In the genomic region with DNA sequence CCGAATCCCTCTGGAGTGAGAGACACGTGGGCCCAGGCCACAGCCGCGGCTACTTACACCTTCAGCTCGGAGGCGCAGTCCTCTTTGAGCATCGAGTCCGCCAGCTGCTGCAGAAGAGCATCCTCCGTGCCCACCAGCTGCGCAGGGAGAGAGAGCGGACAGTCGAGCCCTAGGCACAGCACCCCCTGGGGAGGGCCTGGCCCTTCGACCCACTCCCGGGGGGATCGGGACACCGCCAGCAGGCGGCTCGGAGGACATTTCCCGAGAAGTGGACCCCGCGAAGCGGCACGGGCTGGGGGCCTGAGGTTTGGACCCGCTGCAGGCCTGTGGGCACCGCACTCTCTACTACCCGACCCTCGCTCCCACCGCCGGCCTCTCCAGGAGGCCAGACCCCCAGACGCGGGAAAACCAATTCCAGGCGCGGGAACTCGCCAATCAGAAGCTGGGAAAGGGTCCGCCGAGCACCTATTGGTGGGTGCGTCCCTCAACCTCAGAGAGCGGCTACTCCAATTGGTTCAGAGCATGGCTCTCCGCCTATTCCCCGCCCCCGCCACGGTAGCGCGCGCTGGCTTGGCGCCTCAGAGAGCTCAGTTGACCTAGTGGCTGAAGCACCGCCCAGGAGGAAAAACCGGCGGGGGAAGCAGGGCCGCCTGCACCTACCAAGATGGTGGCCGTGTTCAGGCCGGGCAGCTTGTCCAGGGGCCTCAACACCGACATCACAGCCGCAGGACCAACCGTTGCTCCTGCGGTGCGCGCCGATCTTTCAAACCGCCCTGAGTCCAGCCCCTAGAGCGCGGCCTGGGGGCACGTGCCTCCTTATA, we compare ENCODE assay signal across 1 cellular context.
TF ChIP-seq lines count a peak whose summit lies in the region.

A gene with protein sequence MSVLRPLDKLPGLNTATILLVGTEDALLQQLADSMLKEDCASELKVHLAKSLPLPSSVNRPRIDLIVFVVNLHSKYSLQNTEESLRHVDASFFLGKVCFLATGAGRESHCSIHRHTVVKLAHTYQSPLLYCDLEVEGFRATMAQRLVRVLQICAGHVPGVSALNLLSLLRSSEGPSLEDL (minus strand): TSS at position 793 of the 821 bp plus-strand sequence. CDS start 76 bp downstream, at position 717.

TF ChIP-seq in GM12878, 131 proteins besides CTCF, POLR2A, EP300 and RAD21 (continued from another document):
- TF ChIP-seq, protein P1, sequence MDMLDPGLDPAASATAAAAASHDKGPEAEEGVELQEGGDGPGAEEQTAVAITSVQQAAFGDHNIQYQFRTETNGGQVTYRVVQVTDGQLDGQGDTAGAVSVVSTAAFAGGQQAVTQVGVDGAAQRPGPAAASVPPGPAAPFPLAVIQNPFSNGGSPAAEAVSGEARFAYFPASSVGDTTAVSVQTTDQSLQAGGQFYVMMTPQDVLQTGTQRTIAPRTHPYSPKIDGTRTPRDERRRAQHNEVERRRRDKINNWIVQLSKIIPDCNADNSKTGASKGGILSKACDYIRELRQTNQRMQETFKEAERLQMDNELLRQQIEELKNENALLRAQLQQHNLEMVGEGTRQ (IDR thresholded peaks at IDR 0.05; ENCODE audit: borderline replicate concordance, low read depth, low read length), result peak; percentile 88
- TF ChIP-seq YY1 (IDR thresholded peaks at IDR 0.05; ENCODE audit: low read depth, low read length) (peak; percentile 86), KLF5 (IDR thresholded peaks at IDR 0.05; ENCODE audit: partially characterized antibody) (peak; percentile 66), SP1 (IDR thresholded peaks at IDR 0.05; ENCODE audit: low read depth, low read length) (peak; percentile 98), PML (IDR thresholded peaks at IDR 0.05; ENCODE audit: low read length) (peak; percentile 38; the same call in 1 of the 2 replicates), TCF3 (IDR thresholded peaks at IDR 0.05; ENCODE audit: borderline replicate concordance, insufficient read depth, low read depth, low read length) (0 out of 2 replicates have a peak, but pooled peaks have one; percentile 2)
- TF ChIP-seq, protein P2, sequence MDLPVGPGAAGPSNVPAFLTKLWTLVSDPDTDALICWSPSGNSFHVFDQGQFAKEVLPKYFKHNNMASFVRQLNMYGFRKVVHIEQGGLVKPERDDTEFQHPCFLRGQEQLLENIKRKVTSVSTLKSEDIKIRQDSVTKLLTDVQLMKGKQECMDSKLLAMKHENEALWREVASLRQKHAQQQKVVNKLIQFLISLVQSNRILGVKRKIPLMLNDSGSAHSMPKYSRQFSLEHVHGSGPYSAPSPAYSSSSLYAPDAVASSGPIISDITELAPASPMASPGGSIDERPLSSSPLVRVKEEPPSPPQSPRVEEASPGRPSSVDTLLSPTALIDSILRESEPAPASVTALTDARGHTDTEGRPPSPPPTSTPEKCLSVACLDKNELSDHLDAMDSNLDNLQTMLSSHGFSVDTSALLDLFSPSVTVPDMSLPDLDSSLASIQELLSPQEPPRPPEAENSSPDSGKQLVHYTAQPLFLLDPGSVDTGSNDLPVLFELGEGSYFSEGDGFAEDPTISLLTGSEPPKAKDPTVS (IDR thresholded peaks at IDR 0.05; ENCODE audit: low read depth, low read length), result no peak
- TF ChIP-seq, protein P3, sequence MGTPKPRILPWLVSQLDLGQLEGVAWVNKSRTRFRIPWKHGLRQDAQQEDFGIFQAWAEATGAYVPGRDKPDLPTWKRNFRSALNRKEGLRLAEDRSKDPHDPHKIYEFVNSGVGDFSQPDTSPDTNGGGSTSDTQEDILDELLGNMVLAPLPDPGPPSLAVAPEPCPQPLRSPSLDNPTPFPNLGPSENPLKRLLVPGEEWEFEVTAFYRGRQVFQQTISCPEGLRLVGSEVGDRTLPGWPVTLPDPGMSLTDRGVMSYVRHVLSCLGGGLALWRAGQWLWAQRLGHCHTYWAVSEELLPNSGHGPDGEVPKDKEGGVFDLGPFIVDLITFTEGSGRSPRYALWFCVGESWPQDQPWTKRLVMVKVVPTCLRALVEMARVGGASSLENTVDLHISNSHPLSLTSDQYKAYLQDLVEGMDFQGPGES (IDR thresholded peaks at IDR 0.05), result peak; percentile 89
TF ChIP-seq in GM12878: peak in this region for 47.
